8 cellular contexts compared by ENCODE assay signal in genomic region chr6:42010185-42010872, GRCh38. TPM values are rescaled to one million over a fixed set of nuclear protein-coding genes. Genes with fewer than 3 reads are reported as not detected.
DNase-seq lines count a peak whose midpoint lies in the region; ATAC-seq, FAIRE-seq and TF ChIP-seq lines count a peak whose summit lies in the region.

No MANE protein-coding gene starts in this region.

- H3K4me1 ChIP-seq in A549 (peaks cover 23% of the 10 kb centered on the region; the same call in 2 of the 3 replicates), vagina (peaks cover 14% of the 10 kb centered on the region)

- peak overlapping the region; percentile 91 for H3K27ac Mint-ChIP-seq in stimulated activated effector memory CD8-positive, alpha-beta T cell treated with anti-CD3 and anti-CD28 coated beads, Interleukin-12 subunit alpha, Interleukin-12 subunit beta, amount 100 ng/mL, for 72 hours

- H3K4me1 Mint-ChIP-seq in stimulated activated effector memory CD8-positive, alpha-beta T cell treated with anti-CD3 and anti-CD28 coated beads, Interleukin-12 subunit alpha, Interleukin-12 subunit beta, amount 100 ng/mL, for 72 hours: peaks cover 65% of the 10 kb centered on the region

- no peaks in the 10 kb centered on the region for H3K27me3 ChIP-seq in vagina

- CTCF ChIA-PET in A549 (lab: Yijun Ruan, JAX): interaction anchor here (1.0 to 1.3 kb wide), 2 partner anchors 26 to 34 kb away, joined by 3 read pairs; no protein-coding TSS in a partner anchor

- peak in 1 of 2 experiments; percentile 49; a peak in 2 of 6 replicates for ATAC-seq in A549
- peak; percentile 53 for ATAC-seq in GM21529 (IDR thresholded peaks at IDR 0.05; ENCODE audit: unreplicated experiment)
- ATAC-seq in stimulated activated effector memory CD8-positive, alpha-beta T cell treated with anti-CD3 and anti-CD28 coated beads, Interleukin-12 subunit alpha, Interleukin-12 subunit beta, amount 100 ng/mL, for 72 hours: peak; percentile 63

- DNase-seq in A549 (ENCODE audit: low read depth in 1 of 2, low spot score in 1 of 2) (no peak), OCI-M1 (lab: John Stamatoyannopoulos, UW) (peak; percentile 92), erythroblast (lab: John Stamatoyannopoulos, UW) (peak; percentile 38 to 47), NCI-H1105 treated with DMSO at 0.1 percent for 48 hours (lab: John Stamatoyannopoulos, UW) (no peak), vagina (ENCODE audit: extremely low spot score in 2 of 2) (no peak), EL (no peak)
- DNase-seq in stimulated activated effector memory CD8-positive, alpha-beta T cell treated with anti-CD3 and anti-CD28 coated beads, Interleukin-12 subunit alpha, Interleukin-12 subunit beta, amount 100 ng/mL, for 72 hours (ENCODE audit: low spot score in 2 of 2): no peak

- intact Hi-C loops in vagina (cut with DNase I): no loop called here

- TF ChIP-seq RAD21 in A549 (conservative IDR thresholded peaks at IDR 0.05 in 1 of 2, IDR thresholded peaks at IDR 0.05 in 1 of 2): no peak

- H3K27ac ChIP-seq in A549 (peak overlapping the region in 1 of 2 experiments; percentile 63; a peak in 3 of 6 replicates), vagina (no peak overlapping the region)

- TF ChIP-seq EP300 in A549 (IDR thresholded peaks at IDR 0.05): no peak

- H3K4me3 Mint-ChIP-seq in stimulated activated effector memory CD8-positive, alpha-beta T cell treated with anti-CD3 and anti-CD28 coated beads, Interleukin-12 subunit alpha, Interleukin-12 subunit beta, amount 100 ng/mL, for 72 hours: peak overlapping the region; percentile 65

- TF ChIP-seq CTCF in A549 (IDR thresholded peaks at IDR 0.05) (no peak), vagina (IDR thresholded peaks at IDR 0.05) (no peak)

- H3K9me3 Mint-ChIP-seq in stimulated activated effector memory CD8-positive, alpha-beta T cell treated with anti-CD3 and anti-CD28 coated beads, Interleukin-12 subunit alpha, Interleukin-12 subunit beta, amount 100 ng/mL, for 72 hours: no peaks in the 10 kb centered on the region

- no peak overlapping the region for H3K4me3 ChIP-seq in A549
- no peak overlapping the region for H3K4me3 ChIP-seq in vagina

- TF ChIP-seq POLR2A in A549 (IDR thresholded peaks at IDR 0.05; ENCODE audit: low read length) (no peak), erythroblast (IDR thresholded peaks at IDR 0.05; ENCODE audit: low read length) (no peak), vagina (IDR thresholded peaks at IDR 0.05) (no peak)

- no peak for FAIRE-seq in A549 (lab: Jason Lieb, UNC)

- peaks cover 12% of the 10 kb centered on the region for H3K36me3 Mint-ChIP-seq in stimulated activated effector memory CD8-positive, alpha-beta T cell treated with anti-CD3 and anti-CD28 coated beads, Interleukin-12 subunit alpha, Interleukin-12 subunit beta, amount 100 ng/mL, for 72 hours

- 67% methylated on average over 11 of the region's 11 CpGs for WGBS in A549 (ENCODE audit: missing lambda C conversion rate)

- peak overlapping the region; percentile 28; the same call in 2 of the 3 replicates for H3K4me2 ChIP-seq in A549

- no peaks in the 10 kb centered on the region for H3K36me3 ChIP-seq in vagina

- H3K9me3 ChIP-seq in A549: no peaks in the 10 kb centered on the region
- no peaks in the 10 kb centered on the region for H3K9me3 ChIP-seq in vagina

- POLR2A ChIA-PET in A549 (lab: Yijun Ruan, JAX): no interaction called here

TF ChIP-seq in A549, 52 proteins besides CTCF, POLR2A, EP300 and RAD21:
- TF ChIP-seq KDM5A (IDR thresholded peaks at IDR 0.05) (no peak), SREBF2 (IDR thresholded peaks at IDR 0.05) (no peak)
- TF ChIP-seq, protein P1, sequence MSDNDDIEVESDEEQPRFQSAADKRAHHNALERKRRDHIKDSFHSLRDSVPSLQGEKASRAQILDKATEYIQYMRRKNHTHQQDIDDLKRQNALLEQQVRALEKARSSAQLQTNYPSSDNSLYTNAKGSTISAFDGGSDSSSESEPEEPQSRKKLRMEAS (IDR thresholded peaks at IDR 0.05): no peak

RNA-seq across cellular contexts. Expression of gene TAF8, which starts 40.0 kb away (rescaled TPM):
- polyA plus RNA-seq in A549 (2011; rRNA removed) (18.7 and 20.5 TPM in 2 replicates), A549 (2017; fragmentation: RNase III; extraction: RNeasy Plus Mini Kit Qiagen cat#74134 plus additional on column Dnase treatment) (13.3 to 14.0 TPM (median 13.4 TPM) in 3 replicates)
- 31.2 and 38.1 TPM in 2 replicates for polyA plus RNA-seq in A549 (2012; cell fraction: cytosol; rRNA removed)
- polyA plus RNA-seq in A549 (2012; cell fraction: nucleus; rRNA removed): 18.5 and 20.4 TPM in 2 replicates
- 40.0 and 64.7 TPM in 2 replicates for polyA minus RNA-seq in A549 (2011; rRNA and poly(A)+ RNA removed)
- total RNA-seq in vagina: 35.6 TPM

Comparison
In these comparisons a context has a peak if more than half of its experiments do, and no peak if none do; other contexts are left out.
1. DNase-seq: peak in OCI-M1 (single experiment) and erythroblast (2 of 2); none in A549 (0 of 2), stimulated activated effector memory CD8-positive, alpha-beta T cell treated with anti-CD3 and anti-CD28 coated beads, Interleukin-12 subunit alpha, Interleukin-12 subunit beta, amount 100 ng/mL, for 72 hours (0 of 2), NCI-H1105 treated with DMSO at 0.1 percent for 48 hours (single experiment), vagina (0 of 2) and EL (single experiment).